ENCODE assay signal across 8 cellular contexts in genomic region chr11:35487532-35488078, GRCh38. TPM values are rescaled to one million over a fixed set of nuclear protein-coding genes. Genes with fewer than 3 reads are reported as not detected.
DNase-seq lines count a peak whose midpoint lies in the region; ATAC-seq and TF ChIP-seq lines count a peak whose summit lies in the region.

No MANE protein-coding gene starts in this region.

- H3K27me3 Mint-ChIP-seq in natural killer cell treated with Interleukin-12 subunit alpha and Interleukin-12 subunit beta and Interleukin-15 and Interleukin-18, amount 100 ng/mL, for 72 hours, result peaks cover 33 to 37% of the 10 kb centered on the region in 2 donors

- H3K9me3 ChIP-seq in left ventricle myocardium inferior (replicated peaks), result peaks cover 7% of the 10 kb centered on the region

- no peak overlapping the region for H3K27ac Mint-ChIP-seq in natural killer cell treated with Interleukin-12 subunit alpha and Interleukin-12 subunit beta and Interleukin-15 and Interleukin-18, amount 100 ng/mL, for 72 hours

- intact Hi-C loops in left ventricle myocardium inferior (cut with micrococcal nuclease), result no loop called here

- peak overlapping the region; percentile 33 for H3K27ac ChIP-seq in left ventricle myocardium inferior (replicated peaks)

- no peaks in the 10 kb centered on the region for H3K36me3 ChIP-seq in left ventricle myocardium inferior

- no peaks in the 10 kb centered on the region for H3K4me1 Mint-ChIP-seq in natural killer cell treated with Interleukin-12 subunit alpha and Interleukin-12 subunit beta and Interleukin-15 and Interleukin-18, amount 100 ng/mL, for 72 hours (ENCODE audit: low read depth in 2 of 2)

- TF ChIP-seq CTCF in left ventricle myocardium inferior (IDR thresholded peaks at IDR 0.05; ENCODE audit: borderline replicate concordance), result peak; percentile 47

- peaks cover 6% of the 10 kb centered on the region for H3K9me3 Mint-ChIP-seq in natural killer cell treated with Interleukin-12 subunit alpha and Interleukin-12 subunit beta and Interleukin-15 and Interleukin-18, amount 100 ng/mL, for 72 hours

- H3K36me3 Mint-ChIP-seq in natural killer cell treated with Interleukin-12 subunit alpha and Interleukin-12 subunit beta and Interleukin-15 and Interleukin-18, amount 100 ng/mL, for 72 hours, result no peaks in the 10 kb centered on the region

- peaks cover 73% of the 10 kb centered on the region for H3K27me3 ChIP-seq in left ventricle myocardium inferior (ENCODE audit: low read depth)

- DNase-seq in AG08395 (ENCODE audit: low spot score) (peak; percentile 29), H4 (ENCODE audit: low spot score) (peak; percentile 66), SKM-1 treated with dmso at 0.1 percent for 144 hours (lab: John Stamatoyannopoulos, UW; ENCODE audit: unreplicated experiment) (peak; percentile 25), left ventricle myocardium inferior (no peak), NK-92 (lab: John Stamatoyannopoulos, UW; ENCODE audit: unreplicated experiment) (no peak)
- DNase-seq in natural killer cell treated with Interleukin-12 subunit alpha and Interleukin-12 subunit beta and Interleukin-15 and Interleukin-18, amount 100 ng/mL, for 72 hours (ENCODE audit: low spot score), result no peak

- ATAC-seq in HG03139 (IDR thresholded peaks at IDR 0.05; ENCODE audit: unreplicated experiment) (no peak), HG03196 (IDR thresholded peaks at IDR 0.05; ENCODE audit: unreplicated experiment) (no peak)
- ATAC-seq in natural killer cell treated with Interleukin-12 subunit alpha and Interleukin-12 subunit beta and Interleukin-15 and Interleukin-18, amount 100 ng/mL, for 72 hours, result no peak

- no peak overlapping the region for H3K4me3 Mint-ChIP-seq in natural killer cell treated with Interleukin-12 subunit alpha and Interleukin-12 subunit beta and Interleukin-15 and Interleukin-18, amount 100 ng/mL, for 72 hours

- H3K4me3 ChIP-seq in left ventricle myocardium inferior, result no peak overlapping the region

- H3K4me1 ChIP-seq in left ventricle myocardium inferior, result no peaks in the 10 kb centered on the region

RNA-seq across cellular contexts. Expression of gene PAMR1, which starts 37.8 kb away (rescaled TPM):
- 0.06 and 0.35 TPM in 2 replicates for total RNA-seq in H4 (2014; rRNA removed; shearing (Covaris generic))
- total RNA-seq in left ventricle myocardium inferior, result 12.9 TPM
- total RNA-seq in natural killer cell treated with Interleukin-12 subunit alpha and Interleukin-12 subunit beta and Interleukin-15 and Interleukin-18, amount 100 ng/mL, for 72 hours, result not detected

Comparison
In these comparisons a context has a peak if more than half of its experiments do, and no peak if none do; other contexts are left out.
1. DNase-seq: peak in AG08395 (single experiment), H4 (single experiment) and SKM-1 treated with dmso at 0.1 percent for 144 hours (single experiment); none in left ventricle myocardium inferior (single experiment), natural killer cell treated with Interleukin-12 subunit alpha and Interleukin-12 subunit beta and Interleukin-15 and Interleukin-18, amount 100 ng/mL, for 72 hours (single experiment) and NK-92 (single experiment).
2. RNA of gene PAMR1, which starts 37.8 kb away (total RNA-seq): 12.9 TPM in left ventricle myocardium inferior (single experiment); 0.06 to 0.35 TPM in H4 and not detected in natural killer cell treated with Interleukin-12 subunit alpha and Interleukin-12 subunit beta and Interleukin-15 and Interleukin-18, amount 100 ng/mL, for 72 hours; every median in the first group is over 10 times any median in the second.